7 cellular contexts compared by ENCODE assay signal in genomic region chr17:1713160-1713877, GRCh38. TPM values are rescaled to one million over a fixed set of nuclear protein-coding genes. Genes with fewer than 3 reads are reported as not detected.
DNase-seq lines count a peak whose midpoint lies in the region; ATAC-seq and TF ChIP-seq lines count a peak whose summit lies in the region.
"Had no signal": no experiment of that assay in that cellular context is flagged by ENCODE, and none has a peak within 500 bp of the region (broad histone marks: within the 10 kb centered on the region; RNA-seq: fewer than 3 reads in every experiment).

No MANE protein-coding gene starts in this region.

- TF ChIP-seq CTCF in adrenal gland (IDR thresholded peaks at IDR 0.05): no peak
- no peak for TF ChIP-seq CTCF in lung (IDR thresholded peaks at IDR 0.05; ENCODE audit: control extremely low read depth, extremely low read depth)

- H3K27me3 ChIP-seq in ACC112 (ENCODE audit: insufficient read depth, low read length): no peaks in the 10 kb centered on the region
- no peaks in the 10 kb centered on the region for H3K27me3 ChIP-seq in adrenal gland
- no peaks in the 10 kb centered on the region for H3K27me3 ChIP-seq in lung (ENCODE audit: control insufficient read depth, insufficient read depth)

- no peak overlapping the region for H2AFZ ChIP-seq in ACC112 (ENCODE audit: low read length, unreplicated experiment)

- WGBS in adrenal gland, 4 donors: 50 to 59% (median 53%) methylated on average over 9 to 10 of the region's 10 CpGs
- 76 to 78% methylated on average over 10 of the region's 10 CpGs for WGBS in lung, 2 donors

- TF ChIP-seq POLR2A in adrenal gland (IDR thresholded peaks at IDR 0.05): no peak

- ATAC-seq in lung (ENCODE audit: insufficient read depth, low FRiP score) (no peak), GM18520 (IDR thresholded peaks at IDR 0.05; ENCODE audit: unreplicated experiment) (no peak)

- H3K27ac ChIP-seq in ACC112 (ENCODE audit: low read depth, low read length) (peak overlapping the region; percentile 97), adrenal gland (peak overlapping the region; percentile 53 to 100 (median 100)), lung (ENCODE audit: low read depth in 1 of 2, low read length in 1 of 2) (peak overlapping the region; percentile 27 to 89)

- no peaks in the 10 kb centered on the region for H3K9me3 ChIP-seq in adrenal gland (replicated peaks in 1 of 3)
- H3K9me3 ChIP-seq in lung (ENCODE audit: control insufficient read depth in 2 of 2, insufficient read depth in 1 of 2, low read length in 1 of 2): no peaks in the 10 kb centered on the region

- H3K4me1 ChIP-seq in ACC112 (ENCODE audit: control insufficient read depth, insufficient read depth, low read length, unreplicated experiment) (peaks cover 41% of the 10 kb centered on the region), adrenal gland (replicated peaks in 1 of 2) (peaks cover 28 to 50% of the 10 kb centered on the region in 2 donors), lung (ENCODE audit: control insufficient read depth in 2 of 2, insufficient read depth in 2 of 2, low read length in 2 of 2) (peaks cover 1 to 13% of the 10 kb centered on the region in 2 donors)

- H3K36me3 ChIP-seq in ACC112 (ENCODE audit: insufficient read depth, low read length): peaks cover 29% of the 10 kb centered on the region
- H3K36me3 ChIP-seq in adrenal gland (replicated peaks in 1 of 2): peaks cover 0 to 27% of the 10 kb centered on the region in 2 donors
- H3K36me3 ChIP-seq in lung (ENCODE audit: control insufficient read depth in 2 of 2, insufficient read depth in 2 of 2, low read length in 2 of 2): peaks cover 9 to 24% of the 10 kb centered on the region in 2 donors

- intact Hi-C loops in adrenal gland (cut with DNase I): loop anchor here in 1 of 2 donors (5.0 kb wide), 1 partner anchor 36 kb away; no protein-coding TSS in a partner anchor

- H3K4me3 ChIP-seq in ACC112 (ENCODE audit: low read depth, low read length): peak overlapping the region; percentile 95
- peak overlapping the region in 1 of 4 donors; percentile 100 for H3K4me3 ChIP-seq in adrenal gland
- H3K4me3 ChIP-seq in lung: no peak overlapping the region

- H3K79me2 ChIP-seq in ACC112 (ENCODE audit: control insufficient read depth, insufficient read depth, low read length, unreplicated experiment): peaks cover 41% of the 10 kb centered on the region

- DNase-seq in adrenal gland (peak in 1 of 7 donors; percentile 54), lung (ENCODE audit: low spot score) (no peak), COR-L47 (lab: John Stamatoyannopoulos, UW) (no peak)
- no peak for DNase-seq in activated naive CD4-positive, alpha-beta T cell treated with Interleukin-2 at 50 U/mL for 16 hours

RNA-seq across cellular contexts. Expression of gene TLCD2, which starts 3.1 kb away (rescaled TPM):
- total RNA-seq in adrenal gland: 10 to 100 TPM in 5 of 8 donors, 1 to 10 TPM in 3; 6.8 to 48.7 (median 11.4) TPM
- polyA plus RNA-seq in adrenal gland: 10 to 100 TPM in 1 of 3 donors, 1 to 10 TPM in 2; 4.3 to 58.8 (median 7.2) TPM
- total RNA-seq in lung: 10 to 100 TPM; 13.3 to 16.1 TPM
- polyA plus RNA-seq in lung: 1 to 10 TPM; 4.4 to 6.2 TPM

RNA-seq across cellular contexts. Expression of gene WDR81, which starts 11.2 kb away (rescaled TPM):
- total RNA-seq in adrenal gland: 10 to 100 TPM; 28.0 to 88.8 (median 44.6) TPM
- polyA plus RNA-seq in adrenal gland: 10 to 100 TPM in 2 of 3 donors, 1 to 10 TPM in 1; 4.9 to 52.3 (median 20.2) TPM
- total RNA-seq in lung: 10 to 100 TPM; 27.9 to 51.9 TPM
- polyA plus RNA-seq in lung: 10 to 100 TPM; 26.0 to 38.5 TPM

RNA-seq across cellular contexts. Expression of gene PRPF8, which starts 28.7 kb away (rescaled TPM):
- total RNA-seq in adrenal gland (100 to 1,000 TPM; 179 to 748 (median 254) TPM), lung (100 to 1,000 TPM; 208 to 277 TPM)
- polyA plus RNA-seq in adrenal gland (100 to 1,000 TPM; 107 to 439 (median 155) TPM), lung (100 to 1,000 TPM in 1 of 2 donors, 10 to 100 TPM in 1; 97.2 to 114 TPM)

RNA-seq across cellular contexts. Expression of gene SERPINF2, which starts 29.4 kb away (rescaled TPM):
- total RNA-seq in adrenal gland (1 to 10 TPM; 1.3 to 3.7 (median 2.4) TPM), lung (10 to 100 TPM; 13.7 to 41.1 TPM)
- polyA plus RNA-seq in adrenal gland (1 to 10 TPM in 2 of 3 donors, under 1 TPM in 1; 0.59 to 6.4 (median 5.2) TPM), lung (10 to 100 TPM; 74.9 to 78.9 TPM)
- polyA plus RNA-seq: neural cell had no signal

RNA-seq across cellular contexts. Expression of gene SERPINF1, which starts 48.5 kb away (rescaled TPM):
- total RNA-seq in adrenal gland (100 to 1,000 TPM in 5 of 8 donors, 10 to 100 TPM in 3; 72.8 to 290 (median 120) TPM), lung (100 to 1,000 TPM; 126 to 249 TPM)
- polyA plus RNA-seq in adrenal gland (100 to 1,000 TPM in 2 of 3 donors, 10 to 100 TPM in 1; 70.4 to 310 (median 121) TPM), lung (100 to 1,000 TPM; 132 to 168 TPM)
